9 cellular contexts compared by ENCODE assay signal in the genomic region with DNA sequence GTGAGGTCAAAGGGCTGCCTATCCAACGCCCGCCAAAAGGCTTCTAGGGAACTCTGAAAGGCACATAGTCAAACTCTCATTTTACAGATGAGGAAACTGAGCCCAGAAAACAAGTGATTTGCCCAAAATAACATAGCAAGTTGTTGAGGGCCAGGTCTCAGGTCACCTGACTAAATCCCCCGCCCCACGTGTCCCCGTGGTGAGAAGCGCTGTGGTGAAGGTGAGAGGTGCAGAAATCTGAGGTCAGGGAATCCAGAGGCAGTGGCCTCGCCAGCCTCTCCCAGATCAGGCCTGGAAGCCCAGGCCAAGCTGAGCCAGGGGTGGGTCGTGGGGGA. TPM values are rescaled to one million over a fixed set of nuclear protein-coding genes. Genes with fewer than 3 reads are reported as not detected.
DNase-seq lines count a peak whose midpoint lies in the region; ATAC-seq, FAIRE-seq and TF ChIP-seq lines count a peak whose summit lies in the region.
"Had no signal": no experiment of that assay in that cellular context is flagged by ENCODE, and none has a peak within 500 bp of the region (broad histone marks: within the 10 kb centered on the region; RNA-seq: fewer than 3 reads in every experiment).

No MANE protein-coding gene starts in this region.

- peak overlapping the region; percentile 78 for H3K4me3 Mint-ChIP-seq in CD8-positive, alpha-beta T cell

- WGBS in pancreas, 2 donors, result 33 to 39% methylated on average over 8 of the region's 8 CpGs

- POLR2A ChIA-PET in CD8-positive, alpha-beta T cell (lab: Charles Lee), result no interaction called here

- intact Hi-C loops in CD8-positive, alpha-beta T cell (cut with DNase I, micrococcal nuclease), result loop anchor here in 1 of 2 experiments (10.0 kb wide), 1 partner anchor 692 kb away; a partner anchor contains a TSS
- intact Hi-C loops in pancreas (cut with DNase I), result no loop called here

- H3K4me1 Mint-ChIP-seq in CD8-positive, alpha-beta T cell (ENCODE audit: low read depth), result peaks cover 58% of the 10 kb centered on the region

- peaks cover 5% of the 10 kb centered on the region for H3K36me3 ChIP-seq in CD8-positive, alpha-beta T cell (ENCODE audit: insufficient read depth, low read length)
- H3K36me3 ChIP-seq in SK-N-MC (ENCODE audit: insufficient read depth, low read length), result peaks cover 49% of the 10 kb centered on the region
- peaks cover 0 to 14% (median 8%) of the 10 kb centered on the region in 3 donors for H3K36me3 ChIP-seq in pancreas

- CTCF ChIA-PET in CD8-positive, alpha-beta T cell (lab: Charles Lee), result interaction anchor here (1.0 to 2.9 kb wide), 2 partner anchors 20 to 21 kb away, joined by 3 to 11 read pairs; a partner anchor contains a TSS

- no peak for TF ChIP-seq CTCF in CD8-positive, alpha-beta T cell (IDR thresholded peaks at IDR 0.05)
- TF ChIP-seq CTCF in pancreas (IDR thresholded peaks at IDR 0.05), result no peak

- H3K9me3 ChIP-seq in CD8-positive, alpha-beta T cell (ENCODE audit: low read length), result no peaks in the 10 kb centered on the region
- H3K9me3 ChIP-seq in SK-N-MC (ENCODE audit: low read depth, low read length), result no peaks in the 10 kb centered on the region
- H3K9me3 ChIP-seq in pancreas, result no peaks in the 10 kb centered on the region

- no peak for ATAC-seq in CD8-positive, alpha-beta T cell
- ATAC-seq in pancreas (no peak), GM18858 (IDR thresholded peaks at IDR 0.05; ENCODE audit: unreplicated experiment) (no peak), GM18519 (IDR thresholded peaks at IDR 0.05; ENCODE audit: low FRiP score, unreplicated experiment) (no peak)

- peak overlapping the region; percentile 89 for H3K27ac Mint-ChIP-seq in CD8-positive, alpha-beta T cell

- no peaks in the 10 kb centered on the region for H3K27me3 ChIP-seq in CD8-positive, alpha-beta T cell (ENCODE audit: insufficient read depth, low read length)
- no peaks in the 10 kb centered on the region for H3K27me3 ChIP-seq in pancreas

- H3K36me3 Mint-ChIP-seq in CD8-positive, alpha-beta T cell, result peaks cover 44% of the 10 kb centered on the region

- DNase-seq in CD8-positive, alpha-beta T cell, result no peak
- no peak for DNase-seq in SK-N-MC (ENCODE audit: low read depth, low spot score)
- DNase-seq in epithelial cell of prostate (ENCODE audit: low read depth, low spot score), result no peak
- no peak for DNase-seq in pancreas
- DNase-seq in hepatic stellate cell (ENCODE audit: low spot score), result no peak
- no peak for DNase-seq in CD1c-positive myeloid dendritic cell (ENCODE audit: extremely low spot score)

- no peaks in the 10 kb centered on the region for H3K27me3 Mint-ChIP-seq in CD8-positive, alpha-beta T cell (ENCODE audit: low read depth)

- peaks cover 54% of the 10 kb centered on the region for H3K4me1 ChIP-seq in CD8-positive, alpha-beta T cell (ENCODE audit: insufficient read depth, low read length)
- H3K4me1 ChIP-seq in pancreas, result peaks cover 22 to 32% (median 26%) of the 10 kb centered on the region in 3 donors

- H3K27ac ChIP-seq in CD8-positive, alpha-beta T cell (ENCODE audit: low read depth, low read length), result no peak overlapping the region
- H3K27ac ChIP-seq in SK-N-MC (peak overlapping the region; percentile 90), epithelial cell of prostate (peak overlapping the region; percentile 100), pancreas (peak overlapping the region; percentile 93 to 99 (median 96))

- no peak overlapping the region for H3K4me3 ChIP-seq in CD8-positive, alpha-beta T cell (ENCODE audit: low read depth, low read length)
- H3K4me3 ChIP-seq in SK-N-MC (peak overlapping the region; percentile 99), pancreas (peak overlapping the region in 3 of 4 donors; percentile 30 to 98 (median 93))

- no peak for FAIRE-seq in pancreas (lab: Jason Lieb, UNC)
- FAIRE-seq: GM18507 had no signal

- H3K9me3 Mint-ChIP-seq in CD8-positive, alpha-beta T cell, result no peaks in the 10 kb centered on the region

- peak overlapping the region; percentile 51 for H3K9ac ChIP-seq in SK-N-MC (ENCODE audit: insufficient read length)

RNA-seq across cellular contexts. Expression of a gene that starts 5.1 kb away (rescaled TPM):
- total RNA-seq in CD8-positive, alpha-beta T cell, result 10 to 100 TPM; 63.1 to 70.6 TPM
- 100 to 1,000 TPM in 1 of 6 donors, 10 to 100 TPM in 5; 43.5 to 112 (median 64.2) TPM for total RNA-seq in pancreas
- polyA plus RNA-seq in pancreas, result 10 to 100 TPM; 58.5 to 87.4 TPM

RNA-seq across cellular contexts. Expression of a gene that starts 5.5 kb away (rescaled TPM):
- 10 to 100 TPM in 1 of 2 experiments, 1 to 10 TPM in 1; 9.1 to 12.5 TPM for total RNA-seq in CD8-positive, alpha-beta T cell
- total RNA-seq in pancreas, result 10 to 100 TPM; 39.8 to 57.8 (median 43.6) TPM
- 10 to 100 TPM; 64.5 to 68.6 TPM for polyA plus RNA-seq in pancreas

RNA-seq across cellular contexts. Expression of a gene that starts 17.8 kb away (rescaled TPM):
- 10 to 100 TPM; 54.5 to 63.5 TPM for total RNA-seq in CD8-positive, alpha-beta T cell
- total RNA-seq in pancreas, result 10 to 100 TPM in 3 of 6 donors, 1 to 10 TPM in 3; 7.7 to 13.2 (median 9.6) TPM
- polyA plus RNA-seq in pancreas, result 1 to 10 TPM; 5.2 to 8.8 TPM

RNA-seq across cellular contexts. Expression of a gene that starts 18.1 kb away (rescaled TPM):
- 10 to 100 TPM in 1 of 2 experiments, 1 to 10 TPM in 1; 9.8 to 11.4 TPM for total RNA-seq in CD8-positive, alpha-beta T cell
- 10 to 100 TPM; 16.8 to 22.6 (median 18.2) TPM for total RNA-seq in pancreas
- polyA plus RNA-seq in pancreas, result 10 to 100 TPM; 56.0 to 64.9 TPM

RNA-seq across cellular contexts. Expression of a gene that starts 21.0 kb away (rescaled TPM):
- 10 to 100 TPM; 55.6 to 58.4 TPM for total RNA-seq in CD8-positive, alpha-beta T cell
- 10 to 100 TPM; 18.5 to 34.7 (median 20.3) TPM for total RNA-seq in pancreas
- polyA plus RNA-seq in pancreas, result 10 to 100 TPM; 31.4 to 41.6 TPM
